ENCODE assay signal across 27 cellular contexts in genomic region chr2:223040527-223040926, GRCh38. TPM values are rescaled to one million over a fixed set of nuclear protein-coding genes. Genes with fewer than 3 reads are reported as not detected.
"Had no signal": no experiment of that assay in that cellular context is flagged by ENCODE, and none has a peak within 500 bp of the region (broad histone marks: within the 10 kb centered on the region; RNA-seq: fewer than 3 reads in every experiment).

No MANE protein-coding gene starts in this region.

- H3K36me3 ChIP-seq: esophagus muscularis mucosa, sigmoid colon, transverse colon, uterus had no signal

- H3K9me3 ChIP-seq: body of pancreas, esophagus muscularis mucosa, sigmoid colon, transverse colon, uterus had no signal

- H3K27ac ChIP-seq: transverse colon, VCaP had no signal

- DNase-seq: activated CD4-positive, alpha-beta T cell treated with anti-CD3 and anti-CD28 coated beads, Interleukin-2, amount 10 ng/mL, durations not matched to agents 24 days and 14 days; activated CD8-positive, alpha-beta memory T cell treated with anti-CD3 and anti-CD28 coated beads, Interleukin-2, amount 10 ng/mL, durations not matched to agents 7 days and 5 days; activated CD8-positive, alpha-beta T cell treated with anti-CD3 and anti-CD28 coated beads for 36 hours; activated effector memory CD4-positive, alpha-beta T cell treated with anti-CD3 and anti-CD28 coated beads, Interleukin-2, amount 50 U/mL, for 16 hours; activated naive CD4-positive, alpha-beta T cell treated with anti-CD3 and anti-CD28 coated beads, Interleukin-2, amount 10 ng/mL, durations not matched to agents 7 days and 5 days; activated naive CD8-positive, alpha-beta T cell treated with anti-CD3 and anti-CD28 coated beads, Interleukin-2, amount 50 U/mL, for 24 hours; activated T-cell treated with anti-CD3 and anti-CD28 coated beads for 4 hours; body of pancreas; central memory CD4-positive, alpha-beta T cell; effector memory CD4-positive, alpha-beta T cell; glutamatergic neuron; hippocampal formation; left cardiac atrium; naive thymus-derived CD4-positive, alpha-beta T cell; occipital lobe; sigmoid colon; stimulated activated CD4-positive, alpha-beta T cell treated with anti-CD3 and anti-CD28 coated beads, Interleukin-2, amount 100 ng/mL, for 48 hours; stimulated activated CD8-positive, alpha-beta memory T cell treated with anti-CD3 and anti-CD28 coated beads, Interleukin-4, amount 100 ng/mL, for 48 hours; stimulated activated naive B cell treated with anti-CD40 and anti-IgM and Interleukin-4, amounts not matched to agents 10 μg/mL and 1 μg/mL and 100 μg/mL, for 72 hours; T-helper 17 cell; transverse colon; uterus had no signal

- H3K27me3 ChIP-seq: body of pancreas, esophagus muscularis mucosa, sigmoid colon, transverse colon, uterus had no signal

- H3K4me3 ChIP-seq: body of pancreas, esophagus muscularis mucosa, sigmoid colon, transverse colon, uterus had no signal

- H3K4me1 ChIP-seq: uterus had no signal

- ATAC-seq: activated CD4-positive, CD25-positive, alpha-beta regulatory T cell treated with anti-CD3 and anti-CD28 coated beads, Interleukin-2, amount 50 U/mL, for 24 hours; activated CD8-positive, alpha-beta memory T cell treated with anti-CD3 and anti-CD28 coated beads, Interleukin-2, amount 10 ng/mL, durations not matched to agents 7 days and 5 days; activated CD8-positive, alpha-beta T cell treated with anti-CD3 and anti-CD28 coated beads for 36 hours; activated naive CD8-positive, alpha-beta T cell treated with anti-CD3 and anti-CD28 coated beads, Interleukin-2, amount 50 U/mL, for 24 hours; body of pancreas; left cardiac atrium; naive thymus-derived CD4-positive, alpha-beta T cell; stimulated activated naive B cell treated with anti-CD40 and anti-IgM and Interleukin-4, amounts not matched to agents 10 μg/mL and 1 μg/mL and 100 μg/mL, for 72 hours; T-helper 17 cell had no signal

RNA-seq across cellular contexts. Expression of gene KCNE4, which starts 11.5 kb away (rescaled TPM):
- total RNA-seq: activated CD4-positive, alpha-beta T cell treated with anti-CD3 and anti-CD28 coated beads, Interleukin-2, amount 10 ng/mL, durations not matched to agents 24 days and 14 days; activated CD8-positive, alpha-beta memory T cell treated with anti-CD3 and anti-CD28 coated beads, Interleukin-2, amount 10 ng/mL, durations not matched to agents 7 days and 5 days; activated CD8-positive, alpha-beta T cell treated with anti-CD3 and anti-CD28 coated beads for 36 hours; dermis microvascular lymphatic vessel endothelial cell; endothelial cell of umbilical vein; naive thymus-derived CD4-positive, alpha-beta T cell; T-helper 17 cell had no signal
- polyA plus RNA-seq: naive thymus-derived CD4-positive, alpha-beta T cell had no signal
